ENCODE assay signal across 9 cellular contexts in the genomic region with DNA sequence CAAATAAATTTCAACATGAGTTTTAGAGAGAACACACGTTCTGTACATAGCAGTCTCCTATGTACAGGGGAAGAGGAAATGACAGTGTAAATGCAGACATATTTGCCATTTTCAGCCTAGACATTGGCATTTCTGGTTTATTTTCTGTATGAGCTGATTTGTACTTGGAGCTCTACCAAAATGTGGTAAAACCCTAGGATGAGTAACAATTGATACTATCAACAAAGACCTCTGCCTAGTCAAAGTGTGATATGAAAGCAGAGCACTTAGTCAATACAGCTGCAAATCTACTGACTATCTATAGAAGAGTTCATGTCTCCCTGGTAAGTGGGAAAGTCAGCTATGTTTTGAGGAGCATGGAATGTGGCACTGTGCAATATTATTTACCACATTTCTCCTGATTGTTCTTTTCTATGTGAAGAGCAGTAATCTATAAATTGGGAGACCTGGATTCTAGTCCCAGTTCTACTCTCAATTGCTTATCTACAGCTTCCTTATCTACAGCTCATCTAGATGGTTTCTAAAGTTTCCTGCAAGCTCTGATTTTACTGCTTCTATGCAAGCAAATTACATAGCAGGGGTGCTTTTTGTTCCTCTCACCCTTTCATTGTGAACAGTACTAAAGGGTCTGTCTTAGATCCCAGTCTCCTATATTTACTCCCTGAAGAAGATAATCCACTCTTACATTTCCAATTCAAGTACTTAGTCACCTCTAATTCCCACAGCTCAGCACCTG.
DNase-seq lines count a peak whose midpoint lies in the region; ATAC-seq and TF ChIP-seq lines count a peak whose summit lies in the region.
"Had no signal": no experiment of that assay in that cellular context is flagged by ENCODE, and none has a peak within 500 bp of the region (broad histone marks: within the 10 kb centered on the region; RNA-seq: fewer than 3 reads in every experiment).

No MANE protein-coding gene starts in this region.

- H3K4me3 Mint-ChIP-seq in neural progenitor cell: no peak overlapping the region
- H3K4me3 Mint-ChIP-seq: T-cell had no signal

- peak; percentile 71 for ATAC-seq in GM18907 (IDR thresholded peaks at IDR 0.05; ENCODE audit: unreplicated experiment)
- peak; percentile 70 for ATAC-seq in HG03460 (IDR thresholded peaks at IDR 0.05; ENCODE audit: unreplicated experiment)
- ATAC-seq: T-cell had no signal

- TF ChIP-seq POLR2A in ovary (IDR thresholded peaks at IDR 0.05): no peak

- H3K4me3 ChIP-seq in GM23248 (no peak overlapping the region), neural progenitor cell (no peak overlapping the region), ovary (no peak overlapping the region)

- H3F3A ChIP-seq in GM23248 (ENCODE audit: insufficient read depth) (no peaks in the 10 kb centered on the region), neural progenitor cell (ENCODE audit: low read depth) (peaks cover 7% of the 10 kb centered on the region)

- H3K9me3 ChIP-seq in GM23248 (ENCODE audit: low read depth) (no peaks in the 10 kb centered on the region), neural progenitor cell (ENCODE audit: low read depth) (no peaks in the 10 kb centered on the region), ovary (no peaks in the 10 kb centered on the region)

- H3K79me2 ChIP-seq in GM23248 (ENCODE audit: insufficient read depth) (no peaks in the 10 kb centered on the region), neural progenitor cell (ENCODE audit: low read depth) (no peaks in the 10 kb centered on the region)

- H3K4me2 ChIP-seq in GM23248 (ENCODE audit: unreplicated experiment): no peak overlapping the region
- no peak overlapping the region for H3K4me2 ChIP-seq in neural progenitor cell

- no peaks in the 10 kb centered on the region for H3K9me2 ChIP-seq in GM23248 (ENCODE audit: insufficient read depth)

- no peaks in the 10 kb centered on the region for H3K36me3 Mint-ChIP-seq in neural progenitor cell
- H3K36me3 Mint-ChIP-seq: T-cell had no signal

- H4K20me1 ChIP-seq in GM23248 (ENCODE audit: insufficient read depth) (no peaks in the 10 kb centered on the region), neural progenitor cell (ENCODE audit: low read depth) (no peaks in the 10 kb centered on the region)

- peaks cover 2% of the 10 kb centered on the region for H3K27me3 Mint-ChIP-seq in neural progenitor cell (ENCODE audit: insufficient read depth, low read depth)

- H3K9me3 Mint-ChIP-seq in neural progenitor cell: no peaks in the 10 kb centered on the region
- H3K9me3 Mint-ChIP-seq: T-cell had no signal

- peak overlapping the region; percentile 16 for H3K27ac Mint-ChIP-seq in neural progenitor cell
- H3K27ac Mint-ChIP-seq: T-cell had no signal

- DNase-seq in GM23248: peak; percentile 38
- DNase-seq in neural progenitor cell (ENCODE audit: low spot score): peak; percentile 24
- no peak for DNase-seq in ovary
- no peak for DNase-seq in DMS153 (lab: John Stamatoyannopoulos, UW)
- no peak for DNase-seq in hepatic stellate cell (ENCODE audit: low spot score)
- DNase-seq: NCI-H446 treated with DMSO at 0.1 percent for 48 hours, T-cell had no signal

- H3K9ac ChIP-seq in GM23248 (no peak overlapping the region), neural progenitor cell (no peak overlapping the region)

- H3K27me3 ChIP-seq in GM23248 (replicated peaks; ENCODE audit: insufficient read depth) (no peaks in the 10 kb centered on the region), neural progenitor cell (no peaks in the 10 kb centered on the region), ovary (no peaks in the 10 kb centered on the region)

- intact Hi-C loops in ovary (cut with DNase I): no loop called here

- in situ Hi-C loops in GM23248 (cut with MboI): no loop called here

- H2AFZ ChIP-seq in GM23248 (no peak overlapping the region), neural progenitor cell (replicated peaks) (no peak overlapping the region)

- H3K27ac ChIP-seq in GM23248 (no peak overlapping the region), neural progenitor cell (no peak overlapping the region), ovary (no peak overlapping the region)

- peaks cover 4% of the 10 kb centered on the region for H3K4me1 Mint-ChIP-seq in neural progenitor cell
- H3K4me1 Mint-ChIP-seq: T-cell had no signal

- H3K36me3 ChIP-seq in GM23248 (ENCODE audit: low read depth): no peaks in the 10 kb centered on the region
- H3K36me3 ChIP-seq in neural progenitor cell: no peaks in the 10 kb centered on the region
- H3K36me3 ChIP-seq in ovary: no peaks in the 10 kb centered on the region

- 45 to 46% methylated on average over 1 of the region's 1 CpG for WGBS in GM23248 (ENCODE audit: low coverage in 1 of 2, low lambda C conversion rate in 2 of 2, missing lambda C conversion rate in 2 of 2), 2 experiments
- WGBS in ovary, 3 donors: 35 to 47% (median 44%) methylated on average over 1 of the region's 1 CpG

- H3K4me1 ChIP-seq in GM23248 (ENCODE audit: insufficient read depth) (peaks cover 9% of the 10 kb centered on the region; the same call in 1 of the 2 replicates), neural progenitor cell (peaks cover 12% of the 10 kb centered on the region), ovary (ENCODE audit: insufficient read depth) (no peaks in the 10 kb centered on the region)

- TF ChIP-seq CTCF in neural progenitor cell (IDR thresholded peaks at IDR 0.05) (no peak), ovary (IDR thresholded peaks at IDR 0.05) (no peak)

- no peak for TF ChIP-seq EP300 in ovary (IDR thresholded peaks at IDR 0.05)

Comparison
In these comparisons a context has a peak if more than half of its experiments do, and no peak if none do; other contexts are left out.
1. DNase-seq: peak in GM23248 (single experiment) and neural progenitor cell (single experiment); none in ovary (0 of 5), DMS153 (single experiment) and hepatic stellate cell (single experiment).